In genomic region chr22:36440429-36441002, GRCh38 we compare ENCODE assay signal across 18 cellular contexts. TPM values are rescaled to one million over a fixed set of nuclear protein-coding genes. Genes with fewer than 3 reads are reported as not detected.
DNase-seq lines count a peak whose midpoint lies in the region; ATAC-seq and TF ChIP-seq lines count a peak whose summit lies in the region.
"Had no signal": no experiment of that assay in that cellular context is flagged by ENCODE, and none has a peak within 500 bp of the region (broad histone marks: within the 10 kb centered on the region; RNA-seq: fewer than 3 reads in every experiment).

No MANE protein-coding gene starts in this region.

- peak; percentile 37 for ATAC-seq in activated CD8-positive, alpha-beta memory T cell treated with anti-CD3 and anti-CD28 coated beads, Interleukin-2, amount 10 ng/mL, durations not matched to agents 7 days and 5 days
- no peak for ATAC-seq in GM21723 (IDR thresholded peaks at IDR 0.05; ENCODE audit: unreplicated experiment)

- peak overlapping the region; percentile 27 for H3K9ac ChIP-seq in smooth muscle cell (ENCODE audit: low read depth)

- H3K4me2 ChIP-seq in smooth muscle cell = peak overlapping the region; percentile 44

- H3K27me3 ChIP-seq in SJCRH30 (no peaks in the 10 kb centered on the region), smooth muscle cell (ENCODE audit: low read depth) (no peaks in the 10 kb centered on the region)
- H3K27me3 ChIP-seq: breast epithelium, dorsolateral prefrontal cortex, gastrocnemius medialis had no signal

- H3K4me3 ChIP-seq in SJCRH30 (no peak overlapping the region), mesodermal cell (ENCODE audit: extremely low read depth, insufficient read depth, low read length, poor library complexity, severe bottlenecking) (no peak overlapping the region), smooth muscle cell (no peak overlapping the region)
- H3K4me3 ChIP-seq: breast epithelium, dorsolateral prefrontal cortex, gastrocnemius medialis, skin epidermis had no signal

- H3K36me3 Mint-ChIP-seq in activated CD8-positive, alpha-beta memory T cell treated with anti-CD3 and anti-CD28 coated beads, Interleukin-2, amount 10 ng/mL, durations not matched to agents 7 days and 5 days = no peaks in the 10 kb centered on the region
- H3K36me3 Mint-ChIP-seq: activated naive CD4-positive, alpha-beta T cell treated with anti-CD3 and anti-CD28 coated beads, Interleukin-2, amount 50 U/mL, for 72 hours had no signal

- DNase-seq in activated CD8-positive, alpha-beta memory T cell treated with anti-CD3 and anti-CD28 coated beads, Interleukin-2, amount 10 ng/mL, durations not matched to agents 7 days and 5 days = no peak
- no peak for DNase-seq in activated CD8-positive, alpha-beta memory T cell treated with anti-CD3 and anti-CD28 coated beads for 24 hours
- no peak for DNase-seq in SJCRH30
- no peak for DNase-seq in smooth muscle cell (lab: John Stamatoyannopoulos, UW; ENCODE audit: unreplicated experiment)
- DNase-seq in SKM-1 treated with dmso at 0.1 percent for 144 hours (lab: John Stamatoyannopoulos, UW; ENCODE audit: unreplicated experiment) = no peak
- no peak for DNase-seq in GM19238 (ENCODE audit: insufficient read length, low spot score)
- DNase-seq: activated CD4-positive, alpha-beta T cell treated with anti-CD3 and anti-CD28 coated beads for 1 hour; activated CD8-positive, alpha-beta memory T cell treated with anti-CD3 and anti-CD28 coated beads, Interleukin-2, amount 50 U/mL, for 48 hours; DMS79 treated with DMSO at 0.1 percent for 48 hours; dorsolateral prefrontal cortex; erythroblast; gastrocnemius medialis; NCI-H1417 had no signal

- no peak for TF ChIP-seq CTCF in smooth muscle cell (IDR thresholded peaks at IDR 0.05; ENCODE audit: borderline replicate concordance, insufficient read depth, poor library complexity, severe bottlenecking)

- WGBS in mesodermal cell (ENCODE audit: insufficient coverage in 2 of 2), 2 experiments = 94 to 96% methylated on average over 2 to 5 of the region's 8 CpGs
- WGBS in smooth muscle cell (ENCODE audit: low lambda C conversion rate) = 82% methylated on average over 8 of the region's 8 CpGs

- H3K4me1 Mint-ChIP-seq in activated CD8-positive, alpha-beta memory T cell treated with anti-CD3 and anti-CD28 coated beads, Interleukin-2, amount 10 ng/mL, durations not matched to agents 7 days and 5 days = peaks cover 37% of the 10 kb centered on the region

- peak overlapping the region; percentile 72 for H3K27ac ChIP-seq in SJCRH30
- peak overlapping the region; percentile 93 for H3K27ac ChIP-seq in mesodermal cell (ENCODE audit: low read depth, low read length, severe bottlenecking)
- H3K27ac ChIP-seq in smooth muscle cell (ENCODE audit: low read depth) = peak overlapping the region; percentile 90
- H3K27ac ChIP-seq: dorsolateral prefrontal cortex had no signal

- no peak overlapping the region for H3K27ac Mint-ChIP-seq in activated CD8-positive, alpha-beta memory T cell treated with anti-CD3 and anti-CD28 coated beads, Interleukin-2, amount 10 ng/mL, durations not matched to agents 7 days and 5 days

- H3K36me3 ChIP-seq in SJCRH30 (no peaks in the 10 kb centered on the region), mesodermal cell (ENCODE audit: control insufficient read depth, insufficient read depth, low read length) (no peaks in the 10 kb centered on the region), smooth muscle cell (ENCODE audit: low read depth) (no peaks in the 10 kb centered on the region)
- H3K36me3 ChIP-seq: breast epithelium, gastrocnemius medialis had no signal

- H3K9me3 Mint-ChIP-seq in activated CD8-positive, alpha-beta memory T cell treated with anti-CD3 and anti-CD28 coated beads, Interleukin-2, amount 10 ng/mL, durations not matched to agents 7 days and 5 days (ENCODE audit: low read depth) = no peaks in the 10 kb centered on the region
- H3K9me3 Mint-ChIP-seq: activated naive CD4-positive, alpha-beta T cell treated with anti-CD3 and anti-CD28 coated beads, Interleukin-2, amount 50 U/mL, for 72 hours had no signal

- CTCF ChIA-PET in activated CD8-positive, alpha-beta memory T cell treated with anti-CD3 and anti-CD28 coated beads, Interleukin-2, amount 10 ng/mL, durations not matched to agents 7 days and 5 days (lab: Charles Lee) = interaction anchor here (1.0 kb wide), 1 partner anchor 35 kb away, joined by 3 read pairs; no protein-coding TSS in a partner anchor

- H3K27me3 Mint-ChIP-seq in activated CD8-positive, alpha-beta memory T cell treated with anti-CD3 and anti-CD28 coated beads, Interleukin-2, amount 10 ng/mL, durations not matched to agents 7 days and 5 days = peaks cover 3% of the 10 kb centered on the region

- peaks cover 24% of the 10 kb centered on the region for H3F3A ChIP-seq in smooth muscle cell (ENCODE audit: low read depth)

- no peaks in the 10 kb centered on the region for H3K79me2 ChIP-seq in smooth muscle cell (ENCODE audit: low read depth)

- H3K4me1 ChIP-seq in SJCRH30 (peaks cover 55% of the 10 kb centered on the region), mesodermal cell (ENCODE audit: control insufficient read depth, insufficient read depth, low read length, poor library complexity, severe bottlenecking) (peaks cover 16% of the 10 kb centered on the region), smooth muscle cell (ENCODE audit: low read depth) (peaks cover 5% of the 10 kb centered on the region)

- H4K20me1 ChIP-seq in smooth muscle cell (ENCODE audit: low read depth) = no peaks in the 10 kb centered on the region

- peak overlapping the region; percentile 40 for H2AFZ ChIP-seq in smooth muscle cell (ENCODE audit: low read depth)

- H3K4me3 Mint-ChIP-seq in activated CD8-positive, alpha-beta memory T cell treated with anti-CD3 and anti-CD28 coated beads, Interleukin-2, amount 10 ng/mL, durations not matched to agents 7 days and 5 days = no peak overlapping the region

- H3K9me3 ChIP-seq in SJCRH30 (replicated peaks) (no peaks in the 10 kb centered on the region), mesodermal cell (ENCODE audit: control insufficient read depth, low read length) (no peaks in the 10 kb centered on the region), smooth muscle cell (replicated peaks; ENCODE audit: low read depth) (no peaks in the 10 kb centered on the region)
- H3K9me3 ChIP-seq: breast epithelium, gastrocnemius medialis had no signal

RNA-seq across cellular contexts. Expression of gene TXN2, which starts 40.9 kb away (rescaled TPM):
- total RNA-seq in activated CD8-positive, alpha-beta memory T cell treated with anti-CD3 and anti-CD28 coated beads, Interleukin-2, amount 10 ng/mL, durations not matched to agents 7 days and 5 days = 10 to 100 TPM; 78.7 to 82.6 TPM
- total RNA-seq in SJCRH30 (2014; rRNA removed; shearing (Covaris generic)) = 45.6 and 53.6 TPM in 2 replicates
- 68.8 TPM for polyA plus RNA-seq in mesodermal cell (2013, experiment 1 of 2)
- polyA plus RNA-seq in mesodermal cell (2013, experiment 2 of 2) = 64.2 TPM
- 15.1 and 17.0 TPM in 2 replicates for total RNA-seq in smooth muscle cell
- 86.9 and 97.0 TPM in 2 replicates for polyA plus RNA-seq in smooth muscle cell

RNA-seq across cellular contexts. Expression of gene MYH9, which starts 52.7 kb away (rescaled TPM):
- 100 to 1,000 TPM; 695 to 913 TPM for total RNA-seq in activated CD8-positive, alpha-beta memory T cell treated with anti-CD3 and anti-CD28 coated beads, Interleukin-2, amount 10 ng/mL, durations not matched to agents 7 days and 5 days
- 151 TPM in 2 replicates for total RNA-seq in SJCRH30 (2014; rRNA removed; shearing (Covaris generic))
- polyA plus RNA-seq in mesodermal cell (2013, experiment 1 of 2) = 360 TPM
- 289 TPM for polyA plus RNA-seq in mesodermal cell (2013, experiment 2 of 2)
- 350 and 378 TPM in 2 replicates for total RNA-seq in smooth muscle cell
- 361 and 382 TPM in 2 replicates for polyA plus RNA-seq in smooth muscle cell
